ENCODE assay signal across 18 cellular contexts in the genomic region with DNA sequence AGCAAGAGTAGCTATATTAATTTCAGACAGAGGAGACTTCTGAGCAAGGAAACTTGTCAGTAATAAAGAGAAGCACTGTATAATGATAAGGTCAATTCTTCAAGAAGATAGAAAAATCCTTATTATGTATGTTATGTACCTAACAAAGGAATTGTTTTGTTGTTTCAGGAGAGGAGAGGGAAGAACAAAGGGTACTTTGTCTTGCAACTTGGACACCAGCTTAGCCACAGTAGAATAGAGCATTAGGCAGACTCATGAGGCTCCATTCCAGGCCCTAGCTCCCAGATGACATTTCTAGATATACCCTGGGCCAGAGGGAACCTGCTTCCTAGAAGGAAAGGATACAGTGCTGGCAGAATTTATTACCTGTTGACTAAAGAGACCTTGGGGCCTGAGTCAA.
"Had no signal": no experiment of that assay in that cellular context is flagged by ENCODE, and none has a peak within 500 bp of the region (broad histone marks: within the 10 kb centered on the region; RNA-seq: fewer than 3 reads in every experiment).

No MANE protein-coding gene starts in this region.

- H3K4me3 ChIP-seq: heart left ventricle, right atrium auricular region, smooth muscle cell, suprapubic skin, thyroid gland, upper lobe of left lung, uterus had no signal

- H3K4me1 ChIP-seq: foreskin keratinocyte, heart left ventricle, right atrium auricular region, suprapubic skin, thyroid gland, upper lobe of left lung, uterus had no signal

- H3K27me3 ChIP-seq: foreskin keratinocyte, heart left ventricle, neutrophil, right atrium auricular region, suprapubic skin, thyroid gland, upper lobe of left lung, uterus had no signal

- H3K9me3 ChIP-seq: heart left ventricle, neutrophil, right atrium auricular region, suprapubic skin, thyroid gland, upper lobe of left lung, uterus had no signal

- H3K27ac ChIP-seq: foreskin keratinocyte, heart left ventricle, neutrophil, right atrium auricular region, suprapubic skin, thyroid gland, upper lobe of left lung, uterus had no signal

- DNase-seq: dermis blood vessel endothelial cell; erythroblast; foreskin keratinocyte; heart left ventricle; hippocampal formation; left colon; naive thymus-derived CD4-positive, alpha-beta T cell; nephron progenitor cell; posterior cingulate gyrus; stimulated activated CD4-positive, alpha-beta T cell treated with anti-CD3 and anti-CD28 coated beads, Interleukin-2, amount 100 ng/mL, for 48 hours; stimulated activated naive CD4-positive, alpha-beta T cell treated with Interleukin-2 at 50 U/mL for 16 hours; thyroid gland; upper lobe of left lung; uterus had no signal

- ATAC-seq: foreskin keratinocyte; heart left ventricle; left colon; naive thymus-derived CD4-positive, alpha-beta T cell had no signal

- H3K36me3 ChIP-seq: heart left ventricle, neutrophil, right atrium auricular region, suprapubic skin, thyroid gland, upper lobe of left lung, uterus had no signal
